In the genomic region with DNA sequence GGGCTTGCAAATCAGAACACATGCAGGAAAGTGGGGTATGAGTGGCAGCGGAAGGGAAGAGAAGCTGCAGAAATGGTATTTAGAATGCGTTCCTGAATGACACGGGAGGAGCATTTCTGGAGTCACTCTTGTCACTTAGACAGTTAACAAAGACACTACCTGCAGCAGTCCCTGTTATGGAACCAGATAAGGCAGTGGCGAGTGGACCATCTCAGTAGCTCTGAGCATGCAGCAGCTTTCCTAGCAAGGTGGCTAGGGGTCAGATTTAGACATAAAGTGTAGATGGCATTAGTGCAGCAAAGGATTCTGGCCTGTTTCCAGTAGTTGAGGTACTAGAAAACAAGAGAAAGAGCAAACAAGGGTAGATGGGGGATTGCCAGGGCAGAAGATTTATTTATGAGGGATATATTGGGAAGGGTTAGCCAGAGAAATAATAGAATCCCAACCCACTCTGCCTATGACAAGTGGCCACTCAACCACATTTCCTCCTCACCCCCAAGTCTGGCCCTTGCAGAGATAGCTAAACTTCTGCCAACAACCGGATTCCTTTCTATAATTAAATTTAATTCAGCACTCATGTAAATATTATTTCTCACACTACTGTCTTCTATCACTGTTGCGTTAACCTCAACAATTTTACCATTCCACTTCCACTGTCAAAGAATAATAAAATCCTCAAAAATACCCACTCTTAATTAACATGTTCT, we compare ENCODE assay signal across 20 cellular contexts.
DNase-seq lines count a peak whose midpoint lies in the region; ATAC-seq and TF ChIP-seq lines count a peak whose summit lies in the region.
"Had no signal": no experiment of that assay in that cellular context is flagged by ENCODE, and none has a peak within 500 bp of the region (broad histone marks: within the 10 kb centered on the region; RNA-seq: fewer than 3 reads in every experiment).

No MANE protein-coding gene starts in this region.

- H4K20me1 ChIP-seq in IMR-90 (ENCODE audit: insufficient read depth, low read length): peaks cover 3% of the 10 kb centered on the region; the same call in 1 of the 2 replicates

- no peak for TF ChIP-seq POLR2A in IMR-90 (IDR thresholded peaks at IDR 0.05; ENCODE audit: low read depth, low read length)

- H2BK120ac ChIP-seq in IMR-90 (ENCODE audit: low read depth, low read length): no peak overlapping the region

- H4K5ac ChIP-seq in IMR-90 (ENCODE audit: low read depth, low read length): no peak overlapping the region

- no peak for TF ChIP-seq RAD21 in IMR-90 (IDR thresholded peaks at IDR 0.05; ENCODE audit: low read length)

- POLR2A ChIA-PET in IMR-90 (lab: Charles Lee; ENCODE audit: unreplicated experiment): no interaction called here

- H2AFZ ChIP-seq in IMR-90 (replicated peaks; ENCODE audit: low read length, poor library complexity): no peak overlapping the region

- H4K91ac ChIP-seq in IMR-90 (ENCODE audit: insufficient read depth, low read depth, low read length): no peak overlapping the region

- H3K56ac ChIP-seq in IMR-90 (ENCODE audit: extremely low read depth, insufficient read depth, low read length): no peak overlapping the region

- in situ Hi-C loops in IMR-90 (cut with MboI; ENCODE audit: low sequenced_read_pairs): no loop called here

- peaks cover 4% of the 10 kb centered on the region; the same call in 1 of the 2 replicates for H3K9me1 ChIP-seq in IMR-90 (ENCODE audit: insufficient read depth, low read length)

- WGBS in IMR-90 (ENCODE audit: extremely low coverage in 2 of 2, insufficient read length in 1 of 2), 2 experiments: 77% methylated on average over 3 of the region's 6 CpGs; no CpG with 5 or more reads in 1 of the 2 experiments

- H4K8ac ChIP-seq in IMR-90 (ENCODE audit: low read depth in 2 of 2, low read length in 2 of 2): no peak overlapping the region

- CTCF ChIA-PET in IMR-90 (lab: Yijun Ruan, JAX): no interaction called here
- CTCF ChIA-PET in activated naive CD4-positive, alpha-beta T cell treated with anti-CD3 and anti-CD28 coated beads, Interleukin-2, amount 10 ng/mL, durations not matched to agents 7 days and 5 days (lab: Charles Lee): no interaction called here

- no peak overlapping the region for H2BK15ac ChIP-seq in IMR-90 (ENCODE audit: low read depth, low read length)

- H3K4me3 ChIP-seq in IMR-90 (ENCODE audit: insufficient read depth, low read depth, low read length): no peak overlapping the region
- H3K4me3 ChIP-seq: testis, uterus had no signal

- no TSS peak for BruUV-seq in IMR-90 (replicated peaks; lab: Mats Ljungman, UMichigan)

- no peak overlapping the region for H2AK9ac ChIP-seq in IMR-90 (replicated peaks; ENCODE audit: low read depth, low read length, poor library complexity)

- peaks cover 2% of the 10 kb centered on the region; the same call in 1 of the 2 replicates for H3K36me3 ChIP-seq in IMR-90 (ENCODE audit: control insufficient read depth, insufficient read depth, low read length)
- H3K36me3 ChIP-seq: uterus had no signal

- no peak overlapping the region for H3K18ac ChIP-seq in IMR-90 (ENCODE audit: low read depth, low read length)

- no peak overlapping the region for H2BK5ac ChIP-seq in IMR-90 (ENCODE audit: low read depth, low read length, poor library complexity, severe bottlenecking)

- no peak overlapping the region for H3K4me2 ChIP-seq in IMR-90 (ENCODE audit: low read depth, low read length)

- no peak overlapping the region for H3K23ac ChIP-seq in IMR-90 (ENCODE audit: low read depth, low read length)

- H3K9me3 Mint-ChIP-seq in glutamatergic neuron (ENCODE audit: unreplicated experiment) (peaks cover 8% of the 10 kb centered on the region), nephron (no peaks in the 10 kb centered on the region)
- H3K9me3 Mint-ChIP-seq in activated naive CD4-positive, alpha-beta T cell treated with anti-CD3 and anti-CD28 coated beads, Interleukin-2, amount 10 ng/mL, durations not matched to agents 7 days and 5 days: no peaks in the 10 kb centered on the region
- H3K9me3 Mint-ChIP-seq: activated naive CD4-positive, alpha-beta T cell treated with anti-CD3 and anti-CD28 coated beads, Interleukin-2, amount 50 U/mL, for 24 hours; memory B cell; naive B cell had no signal

- dilution Hi-C loops in IMR-90 (cut with HindIII; ENCODE audit: low sequenced_read_pairs, unreplicated experiment): no loop called here

- intact Hi-C loops in IMR-90 (cut with micrococcal nuclease): no loop called here

- no peak overlapping the region for H3K4ac ChIP-seq in IMR-90 (ENCODE audit: low read depth, low read length)

- H3K9ac ChIP-seq in IMR-90 (ENCODE audit: low read depth, low read length): no peak overlapping the region

- H3K27me3 Mint-ChIP-seq in glutamatergic neuron (ENCODE audit: unreplicated experiment) (peaks cover 5% of the 10 kb centered on the region), nephron (ENCODE audit: low read depth) (no peaks in the 10 kb centered on the region)
- H3K27me3 Mint-ChIP-seq in activated naive CD4-positive, alpha-beta T cell treated with anti-CD3 and anti-CD28 coated beads, Interleukin-2, amount 10 ng/mL, durations not matched to agents 7 days and 5 days: peaks cover 12% of the 10 kb centered on the region
- H3K27me3 Mint-ChIP-seq: activated naive CD4-positive, alpha-beta T cell treated with anti-CD3 and anti-CD28 coated beads, Interleukin-2, amount 50 U/mL, for 24 hours had no signal

- no peak overlapping the region for H2AK5ac ChIP-seq in IMR-90 (ENCODE audit: low read depth, low read length)

- H3K36me3 Mint-ChIP-seq in glutamatergic neuron (ENCODE audit: unreplicated experiment) (no peaks in the 10 kb centered on the region), nephron (ENCODE audit: low read depth) (no peaks in the 10 kb centered on the region)
- H3K36me3 Mint-ChIP-seq in activated naive CD4-positive, alpha-beta T cell treated with anti-CD3 and anti-CD28 coated beads, Interleukin-2, amount 10 ng/mL, durations not matched to agents 7 days and 5 days: no peaks in the 10 kb centered on the region
- H3K36me3 Mint-ChIP-seq: activated naive CD4-positive, alpha-beta T cell treated with anti-CD3 and anti-CD28 coated beads, Interleukin-2, amount 50 U/mL, for 24 hours; memory B cell; naive B cell had no signal

- no peak for DNase-seq in IMR-90
- DNase-seq in NCI-H446 (lab: John Stamatoyannopoulos, UW): peak; percentile 36
- DNase-seq in glutamatergic neuron: no peak
- no peak for DNase-seq in 8988T
- DNase-seq in NCI-H774 (lab: John Stamatoyannopoulos, UW): no peak
- no peak for DNase-seq in activated naive CD4-positive, alpha-beta T cell treated with anti-CD3 and anti-CD28 coated beads, Interleukin-2, amount 10 ng/mL, durations not matched to agents 7 days and 5 days
- DNase-seq: activated CD4-positive, alpha-beta T cell treated with anti-CD3 and anti-CD28 coated beads, Interleukin-2, amount 50 U/mL, for 4 hours; dermis blood vessel endothelial cell; naive B cell; NCI-H1436; NCI-H526; RPMI8226; stimulated activated CD4-positive, alpha-beta T cell treated with anti-CD3 and anti-CD28 coated beads, Interleukin-12 subunit alpha, Interleukin-12 subunit beta, amount 100 ng/mL, for 4 hours; stimulated activated CD4-positive, alpha-beta T cell treated with anti-CD3 and anti-CD28 coated beads, Interleukin-4, amount 100 ng/mL, for 4 hours; stimulated activated naive CD4-positive, alpha-beta T cell treated with Interleukin-2 at 50 U/mL for 16 hours; testis; uterus had no signal

- peaks cover 77% of the 10 kb centered on the region for H3K4me1 Mint-ChIP-seq in glutamatergic neuron (ENCODE audit: low read depth, unreplicated experiment)
- peaks cover 79% of the 10 kb centered on the region for H3K4me1 Mint-ChIP-seq in nephron
- H3K4me1 Mint-ChIP-seq in activated naive CD4-positive, alpha-beta T cell treated with anti-CD3 and anti-CD28 coated beads, Interleukin-2, amount 10 ng/mL, durations not matched to agents 7 days and 5 days: no peaks in the 10 kb centered on the region
- H3K4me1 Mint-ChIP-seq: activated naive CD4-positive, alpha-beta T cell treated with anti-CD3 and anti-CD28 coated beads, Interleukin-2, amount 50 U/mL, for 24 hours; memory B cell; naive B cell had no signal

- H3K9me3 ChIP-seq in IMR-90 (ENCODE audit: control insufficient read depth, insufficient read depth, low read length): no peaks in the 10 kb centered on the region
- H3K9me3 ChIP-seq: testis, uterus had no signal

- peak overlapping the region; percentile 97 for H3K27ac Mint-ChIP-seq in glutamatergic neuron (ENCODE audit: unreplicated experiment)
- H3K27ac Mint-ChIP-seq in nephron: peak overlapping the region; percentile 61 to 77 (median 64)
- no peak overlapping the region for H3K27ac Mint-ChIP-seq in activated naive CD4-positive, alpha-beta T cell treated with anti-CD3 and anti-CD28 coated beads, Interleukin-2, amount 10 ng/mL, durations not matched to agents 7 days and 5 days
- H3K27ac Mint-ChIP-seq: activated naive CD4-positive, alpha-beta T cell treated with anti-CD3 and anti-CD28 coated beads, Interleukin-2, amount 50 U/mL, for 24 hours; memory B cell; naive B cell had no signal

- TF ChIP-seq CTCF in IMR-90 (conservative IDR thresholded peaks at IDR 0.05; ENCODE audit: low read depth, low read length) (no peak), glutamatergic neuron (IDR thresholded peaks at IDR 0.05; ENCODE audit: partially characterized antibody, unreplicated experiment) (no peak), nephron (IDR thresholded peaks at IDR 0.05; ENCODE audit: unreplicated experiment in 3 of 3) (no peak)

- no peak overlapping the region for H3K27ac ChIP-seq in IMR-90 (ENCODE audit: insufficient read depth, low read length)
- H3K27ac ChIP-seq: testis, uterus had no signal

- H3K79me1 ChIP-seq in IMR-90 (ENCODE audit: low read depth in 1 of 2, low read length in 2 of 2): peaks cover 10 to 13% of the 10 kb centered on the region in 2 experiments; a peak in 3 of 4 replicates

- H2BK20ac ChIP-seq in IMR-90 (ENCODE audit: low read depth, low read length): no peak overlapping the region

- no peak overlapping the region for H3K14ac ChIP-seq in IMR-90 (replicated peaks; ENCODE audit: low read depth, low read length)

- no peaks in the 10 kb centered on the region for H3K27me3 ChIP-seq in IMR-90 (ENCODE audit: control insufficient read depth, insufficient read depth, low read length)
- H3K27me3 ChIP-seq: testis, uterus had no signal

- peak; percentile 29 for ATAC-seq in IMR-90 (ENCODE audit: low read depth)

- H3K4me3 Mint-ChIP-seq in glutamatergic neuron (ENCODE audit: unreplicated experiment): peak overlapping the region; percentile 78
- H3K4me3 Mint-ChIP-seq in nephron: peak overlapping the region in 1 of 3 experiments; percentile 2
- H3K4me3 Mint-ChIP-seq in activated naive CD4-positive, alpha-beta T cell treated with anti-CD3 and anti-CD28 coated beads, Interleukin-2, amount 10 ng/mL, durations not matched to agents 7 days and 5 days: no peak overlapping the region
- H3K4me3 Mint-ChIP-seq: activated naive CD4-positive, alpha-beta T cell treated with anti-CD3 and anti-CD28 coated beads, Interleukin-2, amount 50 U/mL, for 24 hours; memory B cell; naive B cell had no signal

- H3K4me1 ChIP-seq in IMR-90 (ENCODE audit: control insufficient read depth, insufficient read depth, low read length): peaks cover 5% of the 10 kb centered on the region
- H3K4me1 ChIP-seq: testis, uterus had no signal

TF ChIP-seq in IMR-90, 13 proteins besides CTCF, POLR2A, EP300 and RAD21:
- no peak for TF ChIP-seq RFX5 (IDR thresholded peaks at IDR 0.05; ENCODE audit: low read depth, low read length)
- TF ChIP-seq FOS (IDR thresholded peaks at IDR 0.05; ENCODE audit: low read depth, low read length): no peak
TF ChIP-seq in IMR-90: peak in this region for 0.

Comparison
In these comparisons a context has a peak if more than half of its experiments do, and no peak if none do; other contexts are left out.
1. DNase-seq: peak in NCI-H446 (2 of 2); none in IMR-90 (single experiment), glutamatergic neuron (single experiment), 8988T (single experiment), NCI-H774 (single experiment) and activated naive CD4-positive, alpha-beta T cell treated with anti-CD3 and anti-CD28 coated beads, Interleukin-2, amount 10 ng/mL, durations not matched to agents 7 days and 5 days (single experiment).